In the genomic region with DNA sequence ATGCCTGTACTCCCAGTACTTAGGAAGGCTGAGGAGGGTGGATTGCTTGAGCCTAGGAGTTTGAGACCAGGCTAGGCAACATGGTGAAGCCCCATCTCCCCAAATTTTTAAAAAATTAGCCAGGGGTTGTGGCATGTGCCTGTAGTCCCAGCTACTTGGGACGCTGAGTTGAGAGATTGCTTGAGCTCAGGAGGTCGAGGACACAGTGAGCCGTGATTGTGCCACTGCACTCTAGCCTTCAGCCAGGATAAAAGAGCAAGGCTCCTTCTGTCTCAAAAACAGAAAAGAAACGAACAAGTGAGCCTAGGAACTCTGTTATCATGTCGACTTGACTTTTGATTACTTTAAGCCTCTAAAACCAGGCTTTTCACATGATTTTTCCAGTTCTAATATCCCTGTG, we compare ENCODE assay signal across 17 cellular contexts.
"Had no signal": no experiment of that assay in that cellular context is flagged by ENCODE, and none has a peak within 500 bp of the region (broad histone marks: within the 10 kb centered on the region; RNA-seq: fewer than 3 reads in every experiment).

No MANE protein-coding gene starts in this region.

- H3K4me3 ChIP-seq: mucosa of descending colon, thoracic aorta, uterus had no signal

- H3K27me3 ChIP-seq: uterus had no signal

- H3K27ac Mint-ChIP-seq: stimulated activated naive CD8-positive, alpha-beta T cell treated with anti-CD3 and anti-CD28 coated beads, Interleukin-15, Interleukin-2, amounts not matched to agents 100 ng/mL and 50 ng/mL, for 24 hours had no signal

- H3K36me3 ChIP-seq: uterus had no signal

- ATAC-seq: activated naive CD4-positive, alpha-beta T cell treated with anti-CD3 and anti-CD28 coated beads, Interleukin-2, amount 50 U/mL, for 72 hours; mucosa of descending colon; naive thymus-derived CD8-positive, alpha-beta T cell had no signal

- H3K4me3 Mint-ChIP-seq: brain; stimulated activated naive CD8-positive, alpha-beta T cell treated with anti-CD3 and anti-CD28 coated beads, Interleukin-15, Interleukin-2, amounts not matched to agents 100 ng/mL and 50 ng/mL, for 24 hours had no signal

- H3K9me3 Mint-ChIP-seq: activated naive CD4-positive, alpha-beta T cell treated with anti-CD3 and anti-CD28 coated beads, Interleukin-2, amount 50 U/mL, for 72 hours; brain; naive thymus-derived CD8-positive, alpha-beta T cell; stimulated activated naive CD8-positive, alpha-beta T cell treated with anti-CD3 and anti-CD28 coated beads, Interleukin-15, Interleukin-2, amounts not matched to agents 100 ng/mL and 50 ng/mL, for 24 hours had no signal

- H3K27me3 Mint-ChIP-seq: brain; naive thymus-derived CD8-positive, alpha-beta T cell; stimulated activated naive CD8-positive, alpha-beta T cell treated with anti-CD3 and anti-CD28 coated beads, Interleukin-15, Interleukin-2, amounts not matched to agents 100 ng/mL and 50 ng/mL, for 24 hours had no signal

- H3K9me3 ChIP-seq: mucosa of descending colon, thoracic aorta, uterus had no signal

- DNase-seq: activated CD8-positive, alpha-beta memory T cell treated with anti-CD3 and anti-CD28 coated beads for 24 hours; activated effector memory CD4-positive, alpha-beta T cell treated with Interleukin-2 at 50 U/mL for 16 hours; amygdala; effector memory CD4-positive, alpha-beta T cell; erythroblast; mammary epithelial cell; mucosa of descending colon; naive thymus-derived CD8-positive, alpha-beta T cell; occipital lobe; stimulated activated CD4-positive, alpha-beta T cell treated with anti-CD3 and anti-CD28 coated beads, Interleukin-2, amount 100 ng/mL, for 48 hours; T1000; uterus had no signal

- H3K27ac ChIP-seq: thoracic aorta, uterus, VCaP had no signal
